Comparison of ENCODE assay signal across 2 cellular contexts in the genomic region with DNA sequence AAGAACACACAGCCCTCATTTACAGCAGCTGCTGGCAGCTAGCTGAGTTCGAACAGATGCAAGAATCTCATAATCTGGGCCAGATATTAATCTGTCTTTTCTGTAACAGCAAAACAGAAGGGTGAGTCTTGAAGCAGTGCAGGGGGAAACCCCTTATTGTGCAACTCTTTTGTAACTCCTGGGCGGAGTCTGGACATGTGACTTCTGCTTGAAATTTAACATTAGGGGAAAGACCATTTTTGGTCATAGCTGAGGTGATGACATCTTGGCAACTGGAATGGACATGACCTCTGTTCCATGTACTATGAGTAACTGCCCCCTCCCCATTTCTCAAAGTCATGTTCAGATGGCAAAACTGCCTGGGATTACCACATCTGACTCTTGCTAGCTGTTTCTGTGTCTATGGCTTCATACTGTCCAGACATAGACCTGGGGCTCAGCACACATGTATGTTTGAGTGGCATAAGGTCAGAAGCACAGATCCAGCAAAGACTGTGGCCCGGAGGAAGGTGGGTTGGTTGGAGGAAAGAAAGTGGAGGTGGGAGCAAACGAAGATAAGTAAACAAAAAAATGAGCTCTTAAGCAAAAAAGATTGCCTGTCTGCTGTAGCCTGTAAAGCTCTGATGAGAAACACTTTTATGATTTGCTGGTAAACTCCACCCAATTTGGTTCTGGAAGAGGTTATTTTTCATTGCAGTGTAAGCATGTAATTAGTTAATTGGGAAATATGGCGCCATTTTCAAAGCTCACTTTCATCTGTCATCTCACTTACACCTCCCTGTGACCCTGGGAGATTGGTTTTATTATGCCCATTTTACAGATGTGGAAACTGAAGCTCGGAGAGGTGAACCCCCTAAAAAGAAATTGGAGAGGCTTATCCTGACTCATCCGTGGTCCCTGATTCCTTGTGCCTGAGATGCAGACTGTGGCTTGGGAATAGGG.
TF ChIP-seq lines count a peak whose summit lies in the region.

No MANE protein-coding gene starts in this region.

TF ChIP-seq in K562, 482 proteins besides CTCF, POLR2A, EP300 and RAD21 (continued from another document and continues in another):
- TF ChIP-seq ZKSCAN8 (CRISPR knock-in tag; IDR thresholded peaks at IDR 0.05) (0 out of 2 replicates have a peak, but pooled peaks have one; percentile 32), ZNF140 (CRISPR knock-in tag; IDR thresholded peaks at IDR 0.05) (no peak), NFIC (IDR thresholded peaks at IDR 0.05) (no peak), NEUROD1 (IDR thresholded peaks at IDR 0.05; ENCODE audit: borderline replicate concordance, low read depth, low read length, partially characterized antibody) (peak; percentile 52), TOE1 (IDR thresholded peaks at IDR 0.05; ENCODE audit: borderline replicate concordance) (peak; percentile 87; the same call in 1 of the 2 replicates), TOE1 (CRISPR knock-in tag; IDR thresholded peaks at IDR 0.05; ENCODE audit: borderline replicate concordance, low read depth) (no peak), CBFB (CRISPR knock-in tag; IDR thresholded peaks at IDR 0.05) (no peak), SOX6 (IDR thresholded peaks at IDR 0.05) (peak; percentile 92), DPF2 (IDR thresholded peaks at IDR 0.05) (peak; percentile 87), CBFA2T2 (conservative IDR thresholded peaks at IDR 0.05) (peak; percentile 57), ZNF589 (CRISPR knock-in tag; IDR thresholded peaks at IDR 0.05; ENCODE audit: low read depth) (peak; percentile 91), ZNF175 (CRISPR knock-in tag; IDR thresholded peaks at IDR 0.05; ENCODE audit: low read depth) (peak; percentile 93), MYBL2 (IDR thresholded peaks at IDR 0.05; ENCODE audit: low read depth) (peak; percentile 47; the same call in 1 of the 2 replicates), MYBL2 (CRISPR knock-in tag; IDR thresholded peaks at IDR 0.05; ENCODE audit: borderline replicate concordance) (no peak), TEAD1 (CRISPR knock-in tag; IDR thresholded peaks at IDR 0.05) (peak in 1 of 2 experiments; percentile 4; a peak in 1 of 4 replicates), POLR2G (IDR thresholded peaks at IDR 0.05; ENCODE audit: low read depth, low read length) (0 out of 2 replicates have a peak, but pooled peaks have one; percentile 24)
- TF ChIP-seq, protein P1, sequence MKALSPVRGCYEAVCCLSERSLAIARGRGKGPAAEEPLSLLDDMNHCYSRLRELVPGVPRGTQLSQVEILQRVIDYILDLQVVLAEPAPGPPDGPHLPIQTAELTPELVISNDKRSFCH (CRISPR knock-in tag; IDR thresholded peaks at IDR 0.05), result no peak
- TF ChIP-seq, protein P1 (tag; IDR thresholded peaks at IDR 0.05), result peak; percentile 48; the same call in 1 of the 2 replicates
- TF ChIP-seq, protein P2, sequence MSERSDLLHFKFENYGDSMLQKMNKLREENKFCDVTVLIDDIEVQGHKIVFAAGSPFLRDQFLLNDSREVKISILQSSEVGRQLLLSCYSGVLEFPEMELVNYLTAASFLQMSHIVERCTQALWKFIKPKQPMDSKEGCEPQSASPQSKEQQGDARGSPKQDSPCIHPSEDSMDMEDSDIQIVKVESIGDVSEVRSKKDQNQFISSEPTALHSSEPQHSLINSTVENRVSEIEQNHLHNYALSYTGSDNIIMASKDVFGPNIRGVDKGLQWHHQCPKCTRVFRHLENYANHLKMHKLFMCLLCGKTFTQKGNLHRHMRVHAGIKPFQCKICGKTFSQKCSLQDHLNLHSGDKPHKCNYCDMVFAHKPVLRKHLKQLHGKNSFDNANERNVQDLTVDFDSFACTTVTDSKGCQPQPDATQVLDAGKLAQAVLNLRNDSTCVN (CRISPR knock-in tag; IDR thresholded peaks at IDR 0.05), result peak; percentile 67; the same call in 1 of the 2 replicates

TF ChIP-seq in HepG2, 621 proteins besides CTCF, POLR2A, EP300 and RAD21 (continued from another document and continues in another):
- TF ChIP-seq, protein P3, sequence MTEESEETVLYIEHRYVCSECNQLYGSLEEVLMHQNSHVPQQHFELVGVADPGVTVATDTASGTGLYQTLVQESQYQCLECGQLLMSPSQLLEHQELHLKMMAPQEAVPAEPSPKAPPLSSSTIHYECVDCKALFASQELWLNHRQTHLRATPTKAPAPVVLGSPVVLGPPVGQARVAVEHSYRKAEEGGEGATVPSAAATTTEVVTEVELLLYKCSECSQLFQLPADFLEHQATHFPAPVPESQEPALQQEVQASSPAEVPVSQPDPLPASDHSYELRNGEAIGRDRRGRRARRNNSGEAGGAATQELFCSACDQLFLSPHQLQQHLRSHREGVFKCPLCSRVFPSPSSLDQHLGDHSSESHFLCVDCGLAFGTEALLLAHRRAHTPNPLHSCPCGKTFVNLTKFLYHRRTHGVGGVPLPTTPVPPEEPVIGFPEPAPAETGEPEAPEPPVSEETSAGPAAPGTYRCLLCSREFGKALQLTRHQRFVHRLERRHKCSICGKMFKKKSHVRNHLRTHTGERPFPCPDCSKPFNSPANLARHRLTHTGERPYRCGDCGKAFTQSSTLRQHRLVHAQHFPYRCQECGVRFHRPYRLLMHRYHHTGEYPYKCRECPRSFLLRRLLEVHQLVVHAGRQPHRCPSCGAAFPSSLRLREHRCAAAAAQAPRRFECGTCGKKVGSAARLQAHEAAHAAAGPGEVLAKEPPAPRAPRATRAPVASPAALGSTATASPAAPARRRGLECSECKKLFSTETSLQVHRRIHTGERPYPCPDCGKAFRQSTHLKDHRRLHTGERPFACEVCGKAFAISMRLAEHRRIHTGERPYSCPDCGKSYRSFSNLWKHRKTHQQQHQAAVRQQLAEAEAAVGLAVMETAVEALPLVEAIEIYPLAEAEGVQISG (CRISPR knock-in tag; IDR thresholded peaks at IDR 0.05), result no peak
- no peak for TF ChIP-seq PCBP1 (IDR thresholded peaks at IDR 0.05; ENCODE audit: borderline replicate concordance, low read depth, low read length)
- no peak for TF ChIP-seq YY1 (IDR thresholded peaks at IDR 0.05; ENCODE audit: insufficient read depth, insufficient replicate concordance, low read depth, low read length)
- TF ChIP-seq JDP2 (CRISPR knock-in tag; IDR thresholded peaks at IDR 0.05; ENCODE audit: borderline replicate concordance), result no peak
- TF ChIP-seq ZFP36 (IDR thresholded peaks at IDR 0.05; ENCODE audit: borderline replicate concordance, low read depth, low read length, partially characterized antibody), result peak; percentile 35
- peak; percentile 60; the same call in 1 of the 2 replicates for TF ChIP-seq ZNF331 (CRISPR knock-in tag; IDR thresholded peaks at IDR 0.05)
- no peak for TF ChIP-seq NR1H2 (CRISPR knock-in tag; IDR thresholded peaks at IDR 0.05; ENCODE audit: borderline replicate concordance, low read depth)
- no peak for TF ChIP-seq ZNF589 (CRISPR knock-in tag; conservative IDR thresholded peaks at IDR 0.05)
- TF ChIP-seq TCF7 (IDR thresholded peaks at IDR 0.05; ENCODE audit: low read depth), result no peak
- TF ChIP-seq BRD4 (CRISPR knock-in tag; IDR thresholded peaks at IDR 0.05), result no peak
- TF ChIP-seq, protein P4, sequence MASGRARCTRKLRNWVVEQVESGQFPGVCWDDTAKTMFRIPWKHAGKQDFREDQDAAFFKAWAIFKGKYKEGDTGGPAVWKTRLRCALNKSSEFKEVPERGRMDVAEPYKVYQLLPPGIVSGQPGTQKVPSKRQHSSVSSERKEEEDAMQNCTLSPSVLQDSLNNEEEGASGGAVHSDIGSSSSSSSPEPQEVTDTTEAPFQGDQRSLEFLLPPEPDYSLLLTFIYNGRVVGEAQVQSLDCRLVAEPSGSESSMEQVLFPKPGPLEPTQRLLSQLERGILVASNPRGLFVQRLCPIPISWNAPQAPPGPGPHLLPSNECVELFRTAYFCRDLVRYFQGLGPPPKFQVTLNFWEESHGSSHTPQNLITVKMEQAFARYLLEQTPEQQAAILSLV (CRISPR knock-in tag; IDR thresholded peaks at IDR 0.05; ENCODE audit: borderline replicate concordance), result no peak
- no peak for TF ChIP-seq ZNF678 (CRISPR knock-in tag; IDR thresholded peaks at IDR 0.05)
- TF ChIP-seq ZNF720 (CRISPR knock-in tag; IDR thresholded peaks at IDR 0.05), result no peak
- peak; percentile 72; the same call in 1 of the 2 replicates for TF ChIP-seq KDM4B (CRISPR knock-in tag; IDR thresholded peaks at IDR 0.05)
- TF ChIP-seq, protein P5, sequence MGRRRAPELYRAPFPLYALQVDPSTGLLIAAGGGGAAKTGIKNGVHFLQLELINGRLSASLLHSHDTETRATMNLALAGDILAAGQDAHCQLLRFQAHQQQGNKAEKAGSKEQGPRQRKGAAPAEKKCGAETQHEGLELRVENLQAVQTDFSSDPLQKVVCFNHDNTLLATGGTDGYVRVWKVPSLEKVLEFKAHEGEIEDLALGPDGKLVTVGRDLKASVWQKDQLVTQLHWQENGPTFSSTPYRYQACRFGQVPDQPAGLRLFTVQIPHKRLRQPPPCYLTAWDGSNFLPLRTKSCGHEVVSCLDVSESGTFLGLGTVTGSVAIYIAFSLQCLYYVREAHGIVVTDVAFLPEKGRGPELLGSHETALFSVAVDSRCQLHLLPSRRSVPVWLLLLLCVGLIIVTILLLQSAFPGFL (CRISPR knock-in tag; IDR thresholded peaks at IDR 0.05), result no peak
- TF ChIP-seq KDM1A (CRISPR knock-in tag; IDR thresholded peaks at IDR 0.05), result no peak
- TF ChIP-seq, protein P6, sequence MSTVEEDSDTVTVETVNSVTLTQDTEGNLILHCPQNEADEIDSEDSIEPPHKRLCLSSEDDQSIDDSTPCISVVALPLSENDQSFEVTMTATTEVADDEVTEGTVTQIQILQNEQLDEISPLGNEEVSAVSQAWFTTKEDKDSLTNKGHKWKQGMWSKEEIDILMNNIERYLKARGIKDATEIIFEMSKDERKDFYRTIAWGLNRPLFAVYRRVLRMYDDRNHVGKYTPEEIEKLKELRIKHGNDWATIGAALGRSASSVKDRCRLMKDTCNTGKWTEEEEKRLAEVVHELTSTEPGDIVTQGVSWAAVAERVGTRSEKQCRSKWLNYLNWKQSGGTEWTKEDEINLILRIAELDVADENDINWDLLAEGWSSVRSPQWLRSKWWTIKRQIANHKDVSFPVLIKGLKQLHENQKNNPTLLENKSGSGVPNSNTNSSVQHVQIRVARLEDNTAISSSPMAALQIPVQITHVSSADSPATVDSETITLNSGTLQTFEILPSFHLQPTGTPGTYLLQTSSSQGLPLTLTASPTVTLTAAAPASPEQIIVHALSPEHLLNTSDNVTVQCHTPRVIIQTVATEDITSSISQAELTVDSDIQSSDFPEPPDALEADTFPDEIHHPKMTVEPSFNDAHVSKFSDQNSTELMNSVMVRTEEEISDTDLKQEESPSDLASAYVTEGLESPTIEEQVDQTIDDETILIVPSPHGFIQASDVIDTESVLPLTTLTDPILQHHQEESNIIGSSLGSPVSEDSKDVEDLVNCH (CRISPR knock-in tag; IDR thresholded peaks at IDR 0.05), result no peak
- TF ChIP-seq KMT2A (CRISPR knock-in tag; IDR thresholded peaks at IDR 0.05), result peak; percentile 51; the same call in 1 of the 2 replicates
- TF ChIP-seq PAX8 (CRISPR knock-in tag; IDR thresholded peaks at IDR 0.05; ENCODE audit: borderline replicate concordance), result no peak
- TF ChIP-seq ZNF350 (CRISPR knock-in tag; IDR thresholded peaks at IDR 0.05; ENCODE audit: borderline replicate concordance, low read depth), result no peak
- TF ChIP-seq REL (CRISPR knock-in tag; conservative IDR thresholded peaks at IDR 0.05), result no peak
- no peak for TF ChIP-seq IKZF4 (CRISPR knock-in tag; IDR thresholded peaks at IDR 0.05; ENCODE audit: borderline replicate concordance, low read depth, not compliant biosample characterization)
- TF ChIP-seq, protein P7, sequence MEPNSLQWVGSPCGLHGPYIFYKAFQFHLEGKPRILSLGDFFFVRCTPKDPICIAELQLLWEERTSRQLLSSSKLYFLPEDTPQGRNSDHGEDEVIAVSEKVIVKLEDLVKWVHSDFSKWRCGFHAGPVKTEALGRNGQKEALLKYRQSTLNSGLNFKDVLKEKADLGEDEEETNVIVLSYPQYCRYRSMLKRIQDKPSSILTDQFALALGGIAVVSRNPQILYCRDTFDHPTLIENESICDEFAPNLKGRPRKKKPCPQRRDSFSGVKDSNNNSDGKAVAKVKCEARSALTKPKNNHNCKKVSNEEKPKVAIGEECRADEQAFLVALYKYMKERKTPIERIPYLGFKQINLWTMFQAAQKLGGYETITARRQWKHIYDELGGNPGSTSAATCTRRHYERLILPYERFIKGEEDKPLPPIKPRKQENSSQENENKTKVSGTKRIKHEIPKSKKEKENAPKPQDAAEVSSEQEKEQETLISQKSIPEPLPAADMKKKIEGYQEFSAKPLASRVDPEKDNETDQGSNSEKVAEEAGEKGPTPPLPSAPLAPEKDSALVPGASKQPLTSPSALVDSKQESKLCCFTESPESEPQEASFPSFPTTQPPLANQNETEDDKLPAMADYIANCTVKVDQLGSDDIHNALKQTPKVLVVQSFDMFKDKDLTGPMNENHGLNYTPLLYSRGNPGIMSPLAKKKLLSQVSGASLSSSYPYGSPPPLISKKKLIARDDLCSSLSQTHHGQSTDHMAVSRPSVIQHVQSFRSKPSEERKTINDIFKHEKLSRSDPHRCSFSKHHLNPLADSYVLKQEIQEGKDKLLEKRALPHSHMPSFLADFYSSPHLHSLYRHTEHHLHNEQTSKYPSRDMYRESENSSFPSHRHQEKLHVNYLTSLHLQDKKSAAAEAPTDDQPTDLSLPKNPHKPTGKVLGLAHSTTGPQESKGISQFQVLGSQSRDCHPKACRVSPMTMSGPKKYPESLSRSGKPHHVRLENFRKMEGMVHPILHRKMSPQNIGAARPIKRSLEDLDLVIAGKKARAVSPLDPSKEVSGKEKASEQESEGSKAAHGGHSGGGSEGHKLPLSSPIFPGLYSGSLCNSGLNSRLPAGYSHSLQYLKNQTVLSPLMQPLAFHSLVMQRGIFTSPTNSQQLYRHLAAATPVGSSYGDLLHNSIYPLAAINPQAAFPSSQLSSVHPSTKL (CRISPR knock-in tag; IDR thresholded peaks at IDR 0.05), result peak; percentile 93
- no peak for TF ChIP-seq ZC3H13 (CRISPR knock-in tag; IDR thresholded peaks at IDR 0.05)
- TF ChIP-seq PITX1 (CRISPR knock-in tag; IDR thresholded peaks at IDR 0.05), result peak; percentile 81
- no peak for TF ChIP-seq KLF15 (CRISPR knock-in tag; IDR thresholded peaks at IDR 0.05; ENCODE audit: borderline replicate concordance)
- TF ChIP-seq FOXK2 (IDR thresholded peaks at IDR 0.05), result no peak
- no peak for TF ChIP-seq CHCHD3 (CRISPR knock-in tag; IDR thresholded peaks at IDR 0.05)
- peak; percentile 25; the same call in 1 of the 2 replicates for TF ChIP-seq HNF4G (IDR thresholded peaks at IDR 0.05; ENCODE audit: borderline replicate concordance, low read depth, low read length)
- TF ChIP-seq HNF4G (CRISPR knock-in tag; IDR thresholded peaks at IDR 0.05; ENCODE audit: borderline replicate concordance, low read depth), result peak; percentile 25; the same call in 1 of the 2 replicates
- TF ChIP-seq, protein P8, sequence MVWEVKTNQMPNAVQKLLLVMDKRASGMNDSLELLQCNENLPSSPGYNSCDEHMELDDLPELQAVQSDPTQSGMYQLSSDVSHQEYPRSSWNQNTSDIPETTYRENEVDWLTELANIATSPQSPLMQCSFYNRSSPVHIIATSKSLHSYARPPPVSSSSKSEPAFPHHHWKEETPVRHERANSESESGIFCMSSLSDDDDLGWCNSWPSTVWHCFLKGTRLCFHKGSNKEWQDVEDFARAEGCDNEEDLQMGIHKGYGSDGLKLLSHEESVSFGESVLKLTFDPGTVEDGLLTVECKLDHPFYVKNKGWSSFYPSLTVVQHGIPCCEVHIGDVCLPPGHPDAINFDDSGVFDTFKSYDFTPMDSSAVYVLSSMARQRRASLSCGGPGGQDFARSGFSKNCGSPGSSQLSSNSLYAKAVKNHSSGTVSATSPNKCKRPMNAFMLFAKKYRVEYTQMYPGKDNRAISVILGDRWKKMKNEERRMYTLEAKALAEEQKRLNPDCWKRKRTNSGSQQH (CRISPR knock-in tag; IDR thresholded peaks at IDR 0.05; ENCODE audit: low read depth), result peak; percentile 67; the same call in 1 of the 2 replicates
- no peak for TF ChIP-seq ZNF562 (CRISPR knock-in tag; IDR thresholded peaks at IDR 0.05; ENCODE audit: borderline replicate concordance)
- no peak for TF ChIP-seq ZNF713 (CRISPR knock-in tag; IDR thresholded peaks at IDR 0.05)
- TF ChIP-seq NCOA2 (CRISPR knock-in tag; IDR thresholded peaks at IDR 0.05), result peak; percentile 77
- TF ChIP-seq ZSCAN25 (CRISPR knock-in tag; IDR thresholded peaks at IDR 0.05), result peak; percentile 47; the same call in 1 of the 2 replicates
